14 cellular contexts compared by ENCODE assay signal in the genomic region with DNA sequence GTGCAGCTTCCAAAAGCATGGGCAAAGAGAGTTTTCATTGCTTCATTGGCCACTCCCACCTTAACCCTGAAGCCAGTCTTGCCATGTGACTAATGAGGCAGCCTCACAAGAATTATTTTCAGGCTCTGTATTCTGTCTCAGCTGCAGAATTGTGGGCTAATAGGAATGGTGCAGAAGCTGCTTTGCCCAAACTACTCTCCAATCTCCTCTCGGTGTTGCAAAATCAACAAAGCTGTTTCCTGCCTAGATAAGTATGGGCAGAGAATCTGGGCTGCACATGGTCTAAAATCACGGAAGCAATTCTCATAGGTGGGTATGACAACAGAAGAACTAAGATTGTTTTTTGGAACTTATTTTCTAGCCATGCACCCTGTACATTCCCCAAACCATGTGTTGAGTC. TPM values are rescaled to one million over a fixed set of nuclear protein-coding genes. Genes with fewer than 3 reads are reported as not detected.
DNase-seq lines count a peak whose midpoint lies in the region; ATAC-seq and TF ChIP-seq lines count a peak whose summit lies in the region.
"Had no signal": no experiment of that assay in that cellular context is flagged by ENCODE, and none has a peak within 500 bp of the region (broad histone marks: within the 10 kb centered on the region; RNA-seq: fewer than 3 reads in every experiment).

No MANE protein-coding gene starts in this region.

- H3K27ac ChIP-seq in right atrium auricular region: no peak overlapping the region
- H3K27ac ChIP-seq in upper lobe of right lung: no peak overlapping the region
- H3K27ac ChIP-seq in OCI-LY7 (ENCODE audit: low read depth, low read length, poor library complexity, severe bottlenecking): no peak overlapping the region
- no peak overlapping the region for H3K27ac ChIP-seq in WERI-Rb-1
- H3K27ac ChIP-seq: foreskin keratinocyte had no signal

- CTCF ChIA-PET in OCI-LY7 (lab: Charles Lee; ENCODE audit: unreplicated experiment): no interaction called here

- no peak for DNase-seq in Right ventricle myocardium superior
- no peak for DNase-seq in right atrium auricular region (ENCODE audit: low spot score)
- DNase-seq in OCI-M1 (lab: John Stamatoyannopoulos, UW): peak; percentile 0
- peak; percentile 67 to 79 for DNase-seq in foreskin fibroblast
- DNase-seq in upper lobe of right lung: no peak
- DNase-seq in OCI-LY7 (ENCODE audit: low spot score): no peak
- DNase-seq in WERI-Rb-1: no peak
- DNase-seq: activated T-cell treated with anti-CD3 and anti-CD28 coated beads for 4 hours, NCI-H1092, T-helper 1 cell had no signal

- no peak overlapping the region for H3K4me2 ChIP-seq in OCI-LY7 (ENCODE audit: low read length)

- POLR2A ChIA-PET in OCI-LY7 (lab: Charles Lee): interaction anchor here (0.6 to 0.7 kb wide), 3 partner anchors 26 to 1952 kb away, joined by 3 to 4 read pairs (median 3); no protein-coding TSS in a partner anchor

- no TSS peak for BruUV-seq in OCI-LY7 (replicated peaks; lab: Mats Ljungman, UMichigan)

- H3K4me1 ChIP-seq in right atrium auricular region (no peaks in the 10 kb centered on the region), upper lobe of right lung (no peaks in the 10 kb centered on the region), OCI-LY7 (ENCODE audit: insufficient read depth, low read length, poor library complexity, severe bottlenecking) (no peaks in the 10 kb centered on the region)
- H3K4me1 ChIP-seq: foreskin keratinocyte had no signal

- no peaks in the 10 kb centered on the region for H3K79me2 ChIP-seq in OCI-LY7 (ENCODE audit: insufficient read depth, low read depth, low read length)

- TF ChIP-seq CTCF in right atrium auricular region (IDR thresholded peaks at IDR 0.05) (no peak), foreskin fibroblast (IDR thresholded peaks at IDR 0.05; ENCODE audit: low read depth, low read length) (no peak), upper lobe of right lung (IDR thresholded peaks at IDR 0.05) (no peak), OCI-LY7 (conservative IDR thresholded peaks at IDR 0.05; ENCODE audit: low read length) (no peak), WERI-Rb-1 (IDR thresholded peaks at IDR 0.05; ENCODE audit: low read depth, low read length) (no peak)

- intact Hi-C loops in Right ventricle myocardium superior (cut with DNase I): no loop called here
- intact Hi-C loops in upper lobe of right lung (cut with DNase I): no loop called here
- intact Hi-C loops in OCI-LY7 (cut with micrococcal nuclease; ENCODE audit: unreplicated experiment): no loop called here

- H3K27me3 ChIP-seq in right atrium auricular region (no peaks in the 10 kb centered on the region), upper lobe of right lung (no peaks in the 10 kb centered on the region), WERI-Rb-1 (ENCODE audit: insufficient read depth, low read depth, severe bottlenecking) (no peaks in the 10 kb centered on the region)
- H3K27me3 ChIP-seq: foreskin keratinocyte had no signal

- H4K20me1 ChIP-seq in OCI-LY7 (ENCODE audit: insufficient read depth, low read length): no peaks in the 10 kb centered on the region

- H2AFZ ChIP-seq in OCI-LY7 (ENCODE audit: low read length): no peak overlapping the region

- H3K4me3 ChIP-seq in right atrium auricular region (no peak overlapping the region), foreskin fibroblast (ENCODE audit: low read depth in 1 of 2, low read length in 2 of 2) (no peak overlapping the region), upper lobe of right lung (no peak overlapping the region), OCI-LY7 (ENCODE audit: low read depth, low read length, poor library complexity, severe bottlenecking) (no peak overlapping the region), WERI-Rb-1 (ENCODE audit: low read depth, low read length) (no peak overlapping the region)
- H3K4me3 ChIP-seq: GM12878 had no signal

- H3K9me3 ChIP-seq in right atrium auricular region (no peaks in the 10 kb centered on the region), upper lobe of right lung (no peaks in the 10 kb centered on the region), OCI-LY7 (ENCODE audit: low read length) (no peaks in the 10 kb centered on the region), WERI-Rb-1 (ENCODE audit: severe bottlenecking) (no peaks in the 10 kb centered on the region)

- peak; percentile 63 for ATAC-seq in Right ventricle myocardium superior (ENCODE audit: poor library complexity)
- peak; percentile 36 for ATAC-seq in upper lobe of right lung
- no peak for ATAC-seq in GM21576 (IDR thresholded peaks at IDR 0.05; ENCODE audit: unreplicated experiment)
- ATAC-seq: foreskin keratinocyte, GM12878 had no signal

- H3K36me3 ChIP-seq in right atrium auricular region: no peaks in the 10 kb centered on the region
- H3K36me3 ChIP-seq in upper lobe of right lung: no peaks in the 10 kb centered on the region
- H3K36me3 ChIP-seq in OCI-LY7 (ENCODE audit: insufficient read depth, low read length): no peaks in the 10 kb centered on the region
- H3K36me3 ChIP-seq in WERI-Rb-1: no peaks in the 10 kb centered on the region

- H3K9me2 ChIP-seq in OCI-LY7 (ENCODE audit: insufficient read depth, low read length): no peaks in the 10 kb centered on the region

RNA-seq across cellular contexts. Expression of a gene that starts 31.4 kb away (rescaled TPM):
- total RNA-seq in Right ventricle myocardium superior (not detected), right atrium auricular region (not detected), upper lobe of right lung (not detected), OCI-LY7 (2022) (not detected in 2 replicates)
- not detected in 2 replicates for total RNA-seq in OCI-LY7 (2014; rRNA removed; shearing (Covaris generic))
- total RNA-seq: foreskin keratinocyte, GM12878, posterior vena cava had no signal

Comparison
In these comparisons a context has a peak if more than half of its experiments do, and no peak if none do; other contexts are left out.
1. DNase-seq: peak in OCI-M1 (single experiment) and foreskin fibroblast (2 of 2); none in Right ventricle myocardium superior (single experiment), right atrium auricular region (single experiment), upper lobe of right lung (single experiment), OCI-LY7 (single experiment) and WERI-Rb-1 (single experiment).